21 cellular contexts compared by ENCODE assay signal in genomic region chr13:106491928-106492327, GRCh38. TPM values are rescaled to one million over a fixed set of nuclear protein-coding genes. Genes with fewer than 3 reads are reported as not detected.
A peak's percentile ranks its signal among the peaks of the same experiment; 100 is the strongest.
DNase-seq lines count a peak whose midpoint lies in the region; ATAC-seq and TF ChIP-seq lines count a peak whose summit lies in the region.
"Had no signal": no experiment of that assay in that cellular context is flagged by ENCODE, and none has a peak within 500 bp of the region (broad histone marks: within the 10 kb centered on the region; RNA-seq: fewer than 3 reads in every experiment).

No MANE protein-coding gene starts in this region.

- no peaks in the 10 kb centered on the region for H3K36me3 Mint-ChIP-seq in natural killer cell
- no peaks in the 10 kb centered on the region for H3K36me3 Mint-ChIP-seq in natural killer cell treated with Interleukin-12 subunit alpha and Interleukin-12 subunit beta and Interleukin-15 and Interleukin-18, amount 100 ng/mL, for 72 hours
- H3K36me3 Mint-ChIP-seq: CD4-positive, CD25-positive, alpha-beta regulatory T cell; stimulated activated effector memory CD8-positive, alpha-beta T cell treated with anti-CD3 and anti-CD28 coated beads, Interleukin-12 subunit alpha, Interleukin-12 subunit beta, amount 100 ng/mL, for 72 hours had no signal

- ATAC-seq in natural killer cell (no peak), HG02884 (IDR thresholded peaks at IDR 0.05; ENCODE audit: unreplicated experiment) (no peak), GM21717 (IDR thresholded peaks at IDR 0.05; ENCODE audit: unreplicated experiment) (no peak)
- ATAC-seq in natural killer cell treated with Interleukin-12 subunit alpha and Interleukin-12 subunit beta and Interleukin-15 and Interleukin-18, amount 100 ng/mL, for 72 hours, result no peak
- ATAC-seq: A549; mucosa of descending colon; Panc1; pancreas; stimulated activated effector memory CD8-positive, alpha-beta T cell treated with anti-CD3 and anti-CD28 coated beads, Interleukin-12 subunit alpha, Interleukin-12 subunit beta, amount 100 ng/mL, for 72 hours had no signal

- peaks cover 30 to 58% of the 10 kb centered on the region in 2 donors for H3K27me3 Mint-ChIP-seq in natural killer cell (ENCODE audit: low read depth in 2 of 2)
- peaks cover 38 to 53% of the 10 kb centered on the region in 2 donors for H3K27me3 Mint-ChIP-seq in natural killer cell treated with Interleukin-12 subunit alpha and Interleukin-12 subunit beta and Interleukin-15 and Interleukin-18, amount 100 ng/mL, for 72 hours

- TF ChIP-seq CTCF in natural killer cell (IDR thresholded peaks at IDR 0.05), result no peak

- intact Hi-C loops in natural killer cell (cut with micrococcal nuclease), result no loop called here

- peaks cover 25 to 26% of the 10 kb centered on the region in 2 donors for H3K4me1 Mint-ChIP-seq in natural killer cell
- H3K4me1 Mint-ChIP-seq in natural killer cell treated with Interleukin-12 subunit alpha and Interleukin-12 subunit beta and Interleukin-15 and Interleukin-18, amount 100 ng/mL, for 72 hours (ENCODE audit: low read depth in 2 of 2), result peaks cover 16 to 24% of the 10 kb centered on the region in 2 donors

- no peak overlapping the region for H3K27ac Mint-ChIP-seq in natural killer cell
- no peak overlapping the region for H3K27ac Mint-ChIP-seq in natural killer cell treated with Interleukin-12 subunit alpha and Interleukin-12 subunit beta and Interleukin-15 and Interleukin-18, amount 100 ng/mL, for 72 hours
- H3K27ac Mint-ChIP-seq: stimulated activated effector memory CD8-positive, alpha-beta T cell treated with anti-CD3 and anti-CD28 coated beads, Interleukin-12 subunit alpha, Interleukin-12 subunit beta, amount 100 ng/mL, for 72 hours had no signal

- DNase-seq in natural killer cell (no peak), hypothalamus (lab: John Stamatoyannopoulos, UW) (peak in 41 of 51 donors; percentile 3 to 90 (median 42)), pons (ENCODE audit: low spot score) (peak; percentile 98), HuH-7.5 (ENCODE audit: low spot score) (no peak), NCI-H1092 (lab: John Stamatoyannopoulos, UW) (no peak)
- no peak for DNase-seq in natural killer cell treated with Interleukin-12 subunit alpha and Interleukin-12 subunit beta and Interleukin-15 and Interleukin-18, amount 100 ng/mL, for 72 hours (ENCODE audit: low spot score)
- DNase-seq: activated CD4-positive, alpha-beta T cell treated with anti-CD3 and anti-CD28 coated beads for 4 hours; activated CD8-positive, alpha-beta memory T cell treated with anti-CD3 and anti-CD28 coated beads, Interleukin-2, amount 50 U/mL, for 4 hours; activated gamma-delta T cell treated with Interleukin-2 at 50 U/mL for 16 hours; CD4-positive, CD25-positive, alpha-beta regulatory T cell; cortex of kidney; mucosa of descending colon; NCI-H1417 treated with DMSO at 0.1 percent for 48 hours; NCI-H2171; pancreas; upper lobe of right lung had no signal

- peak overlapping the region; percentile 64 for H3K4me3 Mint-ChIP-seq in natural killer cell
- no peak overlapping the region for H3K4me3 Mint-ChIP-seq in natural killer cell treated with Interleukin-12 subunit alpha and Interleukin-12 subunit beta and Interleukin-15 and Interleukin-18, amount 100 ng/mL, for 72 hours
- H3K4me3 Mint-ChIP-seq: stimulated activated effector memory CD8-positive, alpha-beta T cell treated with anti-CD3 and anti-CD28 coated beads, Interleukin-12 subunit alpha, Interleukin-12 subunit beta, amount 100 ng/mL, for 72 hours had no signal

- H3K9me3 Mint-ChIP-seq in natural killer cell, result no peaks in the 10 kb centered on the region
- H3K9me3 Mint-ChIP-seq in natural killer cell treated with Interleukin-12 subunit alpha and Interleukin-12 subunit beta and Interleukin-15 and Interleukin-18, amount 100 ng/mL, for 72 hours, result no peaks in the 10 kb centered on the region
- H3K9me3 Mint-ChIP-seq: stimulated activated effector memory CD8-positive, alpha-beta T cell treated with anti-CD3 and anti-CD28 coated beads, Interleukin-12 subunit alpha, Interleukin-12 subunit beta, amount 100 ng/mL, for 72 hours had no signal

RNA-seq across cellular contexts. Expression of gene EFNB2, which starts 43.5 kb away (rescaled TPM):
- total RNA-seq in natural killer cell, result under 1 TPM; 0.16 to 0.33 (median 0.33) TPM
- total RNA-seq in natural killer cell treated with Interleukin-12 subunit alpha and Interleukin-12 subunit beta and Interleukin-15 and Interleukin-18, amount 100 ng/mL, for 72 hours, result under 1 TPM; 0.26 to 0.28 TPM

Comparison
In these comparisons a context has a peak if more than half of its experiments do, and no peak if none do; other contexts are left out.
1. DNase-seq: peak in hypothalamus (41 of 51) and pons (single experiment); none in natural killer cell (single experiment), natural killer cell treated with Interleukin-12 subunit alpha and Interleukin-12 subunit beta and Interleukin-15 and Interleukin-18, amount 100 ng/mL, for 72 hours (single experiment), HuH-7.5 (single experiment) and NCI-H1092 (single experiment).